In the genomic region with DNA sequence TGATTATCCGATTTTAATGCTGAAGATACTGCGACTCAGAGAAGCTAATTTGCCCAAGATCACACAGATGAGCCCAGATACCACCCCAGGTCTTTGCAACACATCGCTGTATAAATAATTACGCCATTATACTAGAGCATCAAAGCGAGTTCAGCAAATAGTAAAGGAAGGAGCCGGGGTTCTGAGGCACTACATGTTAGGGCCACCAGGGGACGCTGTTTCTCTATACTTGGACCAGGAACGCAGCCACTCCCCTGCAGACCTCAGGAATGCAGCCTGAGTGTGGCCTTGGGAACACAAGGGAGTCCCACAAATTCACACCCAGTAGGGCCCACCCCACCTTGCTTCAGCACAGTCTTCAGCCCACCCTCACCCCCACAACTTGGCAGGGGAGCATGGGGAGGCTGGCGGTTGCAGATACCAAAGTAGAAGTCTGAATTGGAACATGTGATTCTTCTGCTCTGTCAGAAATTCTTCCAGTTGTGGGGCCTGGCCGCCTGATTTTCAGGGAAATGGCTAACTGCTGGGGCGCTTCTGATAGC, we compare ENCODE assay signal across 1 cellular context.
TF ChIP-seq lines count a peak whose summit lies in the region.

No MANE protein-coding gene starts in this region.

TF ChIP-seq in HEK293, 187 proteins besides CTCF, POLR2A, EP300 and RAD21 (continued from another document and continues in another):
- TF ChIP-seq, protein P1, sequence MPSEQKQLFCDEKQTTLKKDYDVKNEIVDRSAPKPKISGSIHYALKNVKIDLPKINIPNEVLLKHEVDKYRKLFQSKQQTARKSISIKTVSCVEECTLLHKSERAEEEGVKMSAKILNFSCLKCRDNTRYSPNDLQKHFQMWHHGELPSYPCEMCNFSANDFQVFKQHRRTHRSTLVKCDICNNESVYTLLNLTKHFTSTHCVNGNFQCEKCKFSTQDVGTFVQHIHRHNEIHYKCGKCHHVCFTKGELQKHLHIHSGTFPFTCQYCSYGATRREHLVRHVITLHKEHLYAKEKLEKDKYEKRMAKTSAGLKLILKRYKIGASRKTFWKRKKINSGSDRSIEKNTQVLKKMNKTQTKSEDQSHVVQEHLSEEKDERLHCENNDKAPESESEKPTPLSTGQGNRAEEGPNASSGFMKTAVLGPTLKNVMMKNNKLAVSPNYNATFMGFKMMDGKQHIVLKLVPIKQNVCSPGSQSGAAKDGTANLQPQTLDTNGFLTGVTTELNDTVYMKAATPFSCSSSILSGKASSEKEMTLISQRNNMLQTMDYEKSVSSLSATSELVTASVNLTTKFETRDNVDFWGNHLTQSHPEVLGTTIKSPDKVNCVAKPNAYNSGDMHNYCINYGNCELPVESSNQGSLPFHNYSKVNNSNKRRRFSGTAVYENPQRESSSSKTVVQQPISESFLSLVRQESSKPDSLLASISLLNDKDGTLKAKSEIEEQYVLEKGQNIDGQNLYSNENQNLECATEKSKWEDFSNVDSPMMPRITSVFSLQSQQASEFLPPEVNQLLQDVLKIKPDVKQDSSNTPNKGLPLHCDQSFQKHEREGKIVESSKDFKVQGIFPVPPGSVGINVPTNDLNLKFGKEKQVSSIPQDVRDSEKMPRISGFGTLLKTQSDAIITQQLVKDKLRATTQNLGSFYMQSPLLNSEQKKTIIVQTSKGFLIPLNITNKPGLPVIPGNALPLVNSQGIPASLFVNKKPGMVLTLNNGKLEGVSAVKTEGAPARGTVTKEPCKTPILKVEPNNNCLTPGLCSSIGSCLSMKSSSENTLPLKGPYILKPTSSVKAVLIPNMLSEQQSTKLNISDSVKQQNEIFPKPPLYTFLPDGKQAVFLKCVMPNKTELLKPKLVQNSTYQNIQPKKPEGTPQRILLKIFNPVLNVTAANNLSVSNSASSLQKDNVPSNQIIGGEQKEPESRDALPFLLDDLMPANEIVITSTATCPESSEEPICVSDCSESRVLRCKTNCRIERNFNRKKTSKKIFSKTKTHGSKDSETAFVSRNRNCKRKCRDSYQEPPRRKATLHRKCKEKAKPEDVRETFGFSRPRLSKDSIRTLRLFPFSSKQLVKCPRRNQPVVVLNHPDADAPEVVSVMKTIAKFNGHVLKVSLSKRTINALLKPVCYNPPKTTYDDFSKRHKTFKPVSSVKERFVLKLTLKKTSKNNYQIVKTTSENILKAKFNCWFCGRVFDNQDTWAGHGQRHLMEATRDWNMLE (tag by site-specific recombination; conservative IDR thresholded peaks at IDR 0.05; ENCODE audit: low read depth): no peak
- TF ChIP-seq ZNF19 (tag by site-specific recombination; IDR thresholded peaks at IDR 0.05; ENCODE audit: low read depth) (no peak), ZNF621 (tag by site-specific recombination; IDR thresholded peaks at IDR 0.05) (no peak), ZNF660 (tag by site-specific recombination; IDR thresholded peaks at IDR 0.05) (no peak), ZNF335 (tag by site-specific recombination; conservative IDR thresholded peaks at IDR 0.05) (0 out of 2 replicates have a peak, but pooled peaks have one; percentile 14), ZNF610 (tag by site-specific recombination; IDR thresholded peaks at IDR 0.05; ENCODE audit: borderline replicate concordance) (no peak), SP7 (tag by site-specific recombination; IDR thresholded peaks at IDR 0.05) (0 out of 2 replicates have a peak, but pooled peaks have one; percentile 33), ZNF24 (tag by site-specific recombination; IDR thresholded peaks at IDR 0.05) (no peak), PRDM4 (tag by site-specific recombination; IDR thresholded peaks at IDR 0.05) (no peak), ZNF664 (tag by site-specific recombination; IDR thresholded peaks at IDR 0.05) (no peak), ZNF394 (tag by site-specific recombination; IDR thresholded peaks at IDR 0.05; ENCODE audit: borderline replicate concordance) (no peak), ZNF175 (tag by site-specific recombination; IDR thresholded peaks at IDR 0.05) (no peak), MZF1 (tag by site-specific recombination; IDR thresholded peaks at IDR 0.05; ENCODE audit: borderline replicate concordance) (no peak), IKZF3 (tag by site-specific recombination; IDR thresholded peaks at IDR 0.05) (no peak), ZIC2 (tag by site-specific recombination; IDR thresholded peaks at IDR 0.05) (no peak), ZNF416 (tag by site-specific recombination; IDR thresholded peaks at IDR 0.05) (no peak), ZNF112 (tag by site-specific recombination; IDR thresholded peaks at IDR 0.05) (no peak), ZNF138 (tag by site-specific recombination; IDR thresholded peaks at IDR 0.05; ENCODE audit: borderline replicate concordance) (no peak), KLF8 (tag by site-specific recombination; IDR thresholded peaks at IDR 0.05) (no peak; the same call in 1 of the 2 replicates), ZFP41 (tag by site-specific recombination; IDR thresholded peaks at IDR 0.05; ENCODE audit: borderline replicate concordance) (no peak), FEZF1 (tag by site-specific recombination; IDR thresholded peaks at IDR 0.05) (no peak), ZNF169 (tag by site-specific recombination; IDR thresholded peaks at IDR 0.05) (no peak), INSM2 (tag by site-specific recombination; IDR thresholded peaks at IDR 0.05) (peak; percentile 69), SCRT2 (tag by site-specific recombination; IDR thresholded peaks at IDR 0.05) (no peak), KLF16 (tag by site-specific recombination; IDR thresholded peaks at IDR 0.05) (no peak), KLF9 (tag by site-specific recombination; IDR thresholded peaks at IDR 0.05; ENCODE audit: low read depth) (0 out of 2 replicates have a peak, but pooled peaks have one; percentile 46), ZNF514 (tag by site-specific recombination; IDR thresholded peaks at IDR 0.05) (no peak), ZNF843 (tag by site-specific recombination; IDR thresholded peaks at IDR 0.05) (no peak), ZNF426 (tag by site-specific recombination; IDR thresholded peaks at IDR 0.05) (no peak), ZNF211 (tag by site-specific recombination; IDR thresholded peaks at IDR 0.05; ENCODE audit: low read depth) (no peak), ZBTB7A (tag by site-specific recombination; IDR thresholded peaks at IDR 0.05; ENCODE audit: low read depth) (no peak), ZBTB17 (tag by site-specific recombination; IDR thresholded peaks at IDR 0.05) (peak; percentile 37; the same call in 1 of the 2 replicates), ZNF626 (tag by site-specific recombination; IDR thresholded peaks at IDR 0.05) (no peak), GLIS2 (tag by site-specific recombination; IDR thresholded peaks at IDR 0.05) (peak; percentile 48; the same call in 1 of the 2 replicates), ZNF629 (tag by site-specific recombination; IDR thresholded peaks at IDR 0.05) (no peak), ZBTB11 (tag by site-specific recombination; conservative IDR thresholded peaks at IDR 0.05; ENCODE audit: low read depth) (no peak), ZNF473 (tag by site-specific recombination; IDR thresholded peaks at IDR 0.05) (no peak), ZBTB8A (tag by site-specific recombination; IDR thresholded peaks at IDR 0.05) (no peak)
- TF ChIP-seq, protein P2, sequence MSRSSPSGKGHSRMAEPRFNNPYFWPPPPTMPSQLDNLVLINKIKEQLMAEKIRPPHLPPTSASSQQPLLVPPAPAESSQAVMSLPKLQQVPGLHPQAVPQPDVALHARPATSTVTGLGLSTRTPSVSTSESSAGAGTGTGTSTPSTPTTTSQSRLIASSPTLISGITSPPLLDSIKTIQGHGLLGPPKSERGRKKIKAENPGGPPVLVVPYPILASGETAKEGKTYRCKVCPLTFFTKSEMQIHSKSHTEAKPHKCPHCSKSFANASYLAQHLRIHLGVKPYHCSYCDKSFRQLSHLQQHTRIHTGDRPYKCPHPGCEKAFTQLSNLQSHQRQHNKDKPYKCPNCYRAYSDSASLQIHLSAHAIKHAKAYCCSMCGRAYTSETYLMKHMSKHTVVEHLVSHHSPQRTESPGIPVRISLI (tag by site-specific recombination; IDR thresholded peaks at IDR 0.05): no peak
- TF ChIP-seq, protein P3, sequence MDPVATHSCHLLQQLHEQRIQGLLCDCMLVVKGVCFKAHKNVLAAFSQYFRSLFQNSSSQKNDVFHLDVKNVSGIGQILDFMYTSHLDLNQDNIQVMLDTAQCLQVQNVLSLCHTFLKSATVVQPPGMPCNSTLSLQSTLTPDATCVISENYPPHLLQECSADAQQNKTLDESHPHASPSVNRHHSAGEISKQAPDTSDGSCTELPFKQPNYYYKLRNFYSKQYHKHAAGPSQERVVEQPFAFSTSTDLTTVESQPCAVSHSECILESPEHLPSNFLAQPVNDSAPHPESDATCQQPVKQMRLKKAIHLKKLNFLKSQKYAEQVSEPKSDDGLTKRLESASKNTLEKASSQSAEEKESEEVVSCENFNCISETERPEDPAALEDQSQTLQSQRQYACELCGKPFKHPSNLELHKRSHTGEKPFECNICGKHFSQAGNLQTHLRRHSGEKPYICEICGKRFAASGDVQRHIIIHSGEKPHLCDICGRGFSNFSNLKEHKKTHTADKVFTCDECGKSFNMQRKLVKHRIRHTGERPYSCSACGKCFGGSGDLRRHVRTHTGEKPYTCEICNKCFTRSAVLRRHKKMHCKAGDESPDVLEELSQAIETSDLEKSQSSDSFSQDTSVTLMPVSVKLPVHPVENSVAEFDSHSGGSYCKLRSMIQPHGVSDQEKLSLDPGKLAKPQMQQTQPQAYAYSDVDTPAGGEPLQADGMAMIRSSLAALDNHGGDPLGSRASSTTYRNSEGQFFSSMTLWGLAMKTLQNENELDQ (tag by site-specific recombination; IDR thresholded peaks at IDR 0.05; ENCODE audit: low read depth): no peak
- TF ChIP-seq, protein P4, sequence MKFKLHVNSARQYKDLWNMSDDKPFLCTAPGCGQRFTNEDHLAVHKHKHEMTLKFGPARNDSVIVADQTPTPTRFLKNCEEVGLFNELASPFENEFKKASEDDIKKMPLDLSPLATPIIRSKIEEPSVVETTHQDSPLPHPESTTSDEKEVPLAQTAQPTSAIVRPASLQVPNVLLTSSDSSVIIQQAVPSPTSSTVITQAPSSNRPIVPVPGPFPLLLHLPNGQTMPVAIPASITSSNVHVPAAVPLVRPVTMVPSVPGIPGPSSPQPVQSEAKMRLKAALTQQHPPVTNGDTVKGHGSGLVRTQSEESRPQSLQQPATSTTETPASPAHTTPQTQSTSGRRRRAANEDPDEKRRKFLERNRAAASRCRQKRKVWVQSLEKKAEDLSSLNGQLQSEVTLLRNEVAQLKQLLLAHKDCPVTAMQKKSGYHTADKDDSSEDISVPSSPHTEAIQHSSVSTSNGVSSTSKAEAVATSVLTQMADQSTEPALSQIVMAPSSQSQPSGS (tag by site-specific recombination; IDR thresholded peaks at IDR 0.05; ENCODE audit: low read depth): no peak
- TF ChIP-seq, protein P5, sequence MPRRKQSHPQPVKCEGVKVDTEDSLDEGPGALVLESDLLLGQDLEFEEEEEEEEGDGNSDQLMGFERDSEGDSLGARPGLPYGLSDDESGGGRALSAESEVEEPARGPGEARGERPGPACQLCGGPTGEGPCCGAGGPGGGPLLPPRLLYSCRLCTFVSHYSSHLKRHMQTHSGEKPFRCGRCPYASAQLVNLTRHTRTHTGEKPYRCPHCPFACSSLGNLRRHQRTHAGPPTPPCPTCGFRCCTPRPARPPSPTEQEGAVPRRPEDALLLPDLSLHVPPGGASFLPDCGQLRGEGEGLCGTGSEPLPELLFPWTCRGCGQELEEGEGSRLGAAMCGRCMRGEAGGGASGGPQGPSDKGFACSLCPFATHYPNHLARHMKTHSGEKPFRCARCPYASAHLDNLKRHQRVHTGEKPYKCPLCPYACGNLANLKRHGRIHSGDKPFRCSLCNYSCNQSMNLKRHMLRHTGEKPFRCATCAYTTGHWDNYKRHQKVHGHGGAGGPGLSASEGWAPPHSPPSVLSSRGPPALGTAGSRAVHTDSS (tag by site-specific recombination; IDR thresholded peaks at IDR 0.05): no peak
